In the genomic region with DNA sequence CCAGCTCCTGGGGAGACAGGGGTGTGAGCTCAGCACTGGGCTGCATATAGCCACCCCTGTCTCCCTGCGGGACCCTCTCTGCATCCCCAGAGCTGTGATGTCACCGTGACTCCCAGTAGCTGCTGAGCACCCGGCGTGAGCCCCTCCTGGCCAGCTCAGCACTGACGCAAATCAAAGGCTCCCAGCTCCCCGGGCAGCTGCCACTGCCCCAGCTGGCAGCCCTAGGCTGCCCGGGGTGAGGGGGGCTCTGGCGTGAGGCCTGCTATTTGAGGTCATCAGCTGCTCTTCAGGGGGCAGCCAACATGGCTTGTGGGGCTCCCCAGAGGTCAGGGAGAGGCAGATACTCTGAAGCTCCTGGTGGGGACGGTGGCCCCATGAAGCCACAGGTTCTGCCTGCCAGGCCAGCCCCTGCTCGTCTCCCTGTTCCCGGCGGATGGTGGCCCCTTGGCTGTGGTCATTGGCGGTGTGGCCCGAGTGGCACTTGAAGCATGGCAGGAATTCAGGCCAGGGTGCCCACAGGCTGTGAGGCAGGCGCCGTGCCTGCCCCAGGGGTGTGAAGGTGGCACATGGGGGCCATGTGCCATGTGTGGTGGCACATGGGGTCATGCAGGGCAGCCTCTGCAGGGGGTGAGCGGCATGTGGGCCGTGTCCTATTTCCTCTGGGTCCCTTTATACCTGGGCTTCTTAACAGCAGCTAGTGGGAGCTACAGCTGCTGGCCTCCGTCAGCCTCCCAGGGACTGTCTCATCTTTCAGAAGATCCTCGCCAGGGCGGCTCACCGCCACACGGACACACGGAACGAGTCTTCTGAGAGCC, we compare ENCODE assay signal across 14 cellular contexts.
DNase-seq lines count a peak whose midpoint lies in the region; ATAC-seq and TF ChIP-seq lines count a peak whose summit lies in the region.
"Had no signal": no experiment of that assay in that cellular context is flagged by ENCODE, and none has a peak within 500 bp of the region (broad histone marks: within the 10 kb centered on the region; RNA-seq: fewer than 3 reads in every experiment).

No MANE protein-coding gene starts in this region.

- H3K27ac ChIP-seq in heart left ventricle = peak overlapping the region in 1 of 12 donors; percentile 43
- H3K27ac ChIP-seq: ascending aorta, gastroesophageal sphincter, SK-N-MC had no signal

- no peaks in the 10 kb centered on the region for H3K27me3 ChIP-seq in heart left ventricle
- H3K27me3 ChIP-seq: ascending aorta had no signal

- H3K9me3 ChIP-seq in heart left ventricle = no peaks in the 10 kb centered on the region
- H3K9me3 ChIP-seq: ascending aorta, gastroesophageal sphincter, HAP-1 had no signal

- DNase-seq in EH (ENCODE audit: low read depth) (peak; percentile 7), RPMI7951 (ENCODE audit: low read depth) (peak; percentile 28), heart left ventricle (peak in 1 of 5 donors; percentile 62), sciatic nerve (ENCODE audit: low spot score) (no peak), C1 segment of cervical spinal cord (lab: John Stamatoyannopoulos, UW) (no peak), foreskin melanocyte (no peak)
- DNase-seq: activated gamma-delta T cell treated with Interleukin-2 at 50 U/mL for 16 hours; NCI-H2081 treated with DMSO at 0.1 percent for 48 hours; stimulated activated CD4-positive, alpha-beta T cell treated with anti-CD3 and anti-CD28 coated beads, Interleukin-2, amount 100 ng/mL, for 48 hours had no signal

- no peak for TF ChIP-seq CTCF in heart left ventricle (IDR thresholded peaks at IDR 0.05)

- peak in 3 of 4 donors; percentile 61 to 70 (median 62) for ATAC-seq in heart left ventricle
- peak; percentile 2 for ATAC-seq in sciatic nerve
- no peak for ATAC-seq in HG03457 (IDR thresholded peaks at IDR 0.05; ENCODE audit: unreplicated experiment)
- ATAC-seq: gastroesophageal sphincter had no signal

- TF ChIP-seq POLR2A in heart left ventricle (IDR thresholded peaks at IDR 0.05) = no peak

- peaks cover 0 to 29% (median 10%) of the 10 kb centered on the region in 12 donors for H3K4me1 ChIP-seq in heart left ventricle
- H3K4me1 ChIP-seq: ascending aorta, HAP-1 had no signal

- WGBS in heart left ventricle, 4 donors = 74 to 89% (median 80%) methylated on average over 15 to 25 of the region's 25 CpGs

- H3K4me3 ChIP-seq in heart left ventricle = no peak overlapping the region
- H3K4me3 ChIP-seq: ascending aorta, gastroesophageal sphincter, HAP-1, SK-N-MC had no signal

- no peaks in the 10 kb centered on the region for H3K36me3 ChIP-seq in heart left ventricle
- H3K36me3 ChIP-seq: ascending aorta, gastroesophageal sphincter, HAP-1 had no signal

- intact Hi-C loops in heart left ventricle (cut with DNase I) (no loop called here), sciatic nerve (cut with DNase I) (no loop called here)

Comparison
In these comparisons a context has a peak if more than half of its experiments do, and no peak if none do; other contexts are left out.
1. DNase-seq: peak in EH (single experiment) and RPMI7951 (single experiment); none in sciatic nerve (single experiment), C1 segment of cervical spinal cord (0 of 14) and foreskin melanocyte (single experiment).